In the genomic region with DNA sequence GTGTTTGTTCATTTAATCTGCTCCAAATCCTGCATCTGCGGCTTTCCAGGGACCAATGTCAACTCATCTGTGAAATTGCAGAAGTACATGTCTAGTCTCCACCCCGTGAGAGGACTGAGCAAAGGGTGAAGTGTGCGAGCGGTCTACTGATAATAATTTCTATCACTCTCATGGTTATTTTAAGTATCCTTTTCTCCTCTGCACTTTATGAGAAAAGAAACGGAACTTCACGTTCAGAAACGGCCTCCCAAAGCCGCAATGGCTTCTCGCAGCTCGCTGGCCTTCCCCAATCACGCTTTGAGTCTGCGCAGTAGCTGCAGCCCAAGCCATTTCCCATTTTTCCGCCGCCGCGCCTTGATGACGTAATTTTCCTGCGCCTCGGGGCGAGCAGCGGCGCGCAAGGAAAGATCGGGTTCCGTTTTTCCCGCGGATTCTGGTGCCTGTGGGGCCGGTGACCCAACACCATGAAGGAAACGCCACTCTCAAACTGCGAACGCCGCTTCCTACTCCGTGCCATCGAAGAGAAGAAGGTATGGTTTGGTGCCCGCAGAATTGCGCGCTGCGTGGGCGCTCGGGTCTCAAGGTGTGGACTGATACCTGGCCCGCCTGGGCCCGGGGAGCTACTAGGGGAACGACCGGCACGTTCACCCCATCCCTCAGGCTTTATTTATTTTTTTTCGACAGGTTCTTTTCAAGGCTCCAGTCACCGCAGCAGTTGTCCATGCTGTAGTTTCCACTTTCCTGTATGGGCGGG, we compare ENCODE assay signal across 1 cellular context.
TF ChIP-seq lines count a peak whose summit lies in the region.

A gene with protein sequence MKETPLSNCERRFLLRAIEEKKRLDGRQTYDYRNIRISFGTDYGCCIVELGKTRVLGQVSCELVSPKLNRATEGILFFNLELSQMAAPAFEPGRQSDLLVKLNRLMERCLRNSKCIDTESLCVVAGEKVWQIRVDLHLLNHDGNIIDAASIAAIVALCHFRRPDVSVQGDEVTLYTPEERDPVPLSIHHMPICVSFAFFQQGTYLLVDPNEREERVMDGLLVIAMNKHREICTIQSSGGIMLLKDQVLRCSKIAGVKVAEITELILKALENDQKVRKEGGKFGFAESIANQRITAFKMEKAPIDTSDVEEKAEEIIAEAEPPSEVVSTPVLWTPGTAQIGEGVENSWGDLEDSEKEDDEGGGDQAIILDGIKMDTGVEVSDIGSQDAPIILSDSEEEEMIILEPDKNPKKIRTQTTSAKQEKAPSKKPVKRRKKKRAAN (plus strand): TSS at position 363 of the 754 bp plus-strand sequence. CDS start 102 bp downstream, at position 465.

TF ChIP-seq in GM12878, 131 proteins besides CTCF, POLR2A, EP300 and RAD21 (continued from another document and continues in another):
- TF ChIP-seq SREBF1 (IDR thresholded peaks at IDR 0.05; ENCODE audit: low read length) (no peak), MTA2 (IDR thresholded peaks at IDR 0.05; ENCODE audit: low read depth) (peak; percentile 60), JUNB (IDR thresholded peaks at IDR 0.05) (no peak), NRF1 (conservative IDR thresholded peaks at IDR 0.05; ENCODE audit: low read depth, low read length) (peak; percentile 40), FOXM1 (IDR thresholded peaks at IDR 0.05; ENCODE audit: low read depth, low read length) (0 out of 2 replicates have a peak, but pooled peaks have one; percentile 5), SMAD1 (IDR thresholded peaks at IDR 0.05; ENCODE audit: low read depth, partially characterized antibody) (peak; percentile 49), IKZF2 (IDR thresholded peaks at IDR 0.05) (peak; percentile 90 to 94), CREB1 (IDR thresholded peaks at IDR 0.05; ENCODE audit: low read depth) (peak; percentile 99), SUZ12 (IDR thresholded peaks at IDR 0.05; ENCODE audit: unreplicated experiment) (no peak), MYC (IDR thresholded peaks at IDR 0.05; ENCODE audit: insufficient read depth, insufficient read length, insufficient replicate concordance, low read length, severe bottlenecking) (no peak), ZNF274 (IDR thresholded peaks at IDR 0.05; ENCODE audit: insufficient read depth, insufficient read length) (no peak), MXI1 (IDR thresholded peaks at IDR 0.05; ENCODE audit: low read depth, low read length) (peak; percentile 91), TCF7 (IDR thresholded peaks at IDR 0.05; ENCODE audit: borderline replicate concordance) (no peak), NR2C1 (IDR thresholded peaks at IDR 0.05) (no peak; the same call in 1 of the 2 replicates), CREM (IDR thresholded peaks at IDR 0.05; ENCODE audit: low read depth) (peak; percentile 100), POU2F2 (IDR thresholded peaks at IDR 0.05; ENCODE audit: borderline replicate concordance, low read depth, low read length) (no peak; the same call in 1 of the 3 replicates), TAF1 (IDR thresholded peaks at IDR 0.05; ENCODE audit: borderline replicate concordance, low read depth, low read length) (peak; percentile 73), CBX5 (IDR thresholded peaks at IDR 0.05; ENCODE audit: low read depth) (peak; percentile 17; the same call in 1 of the 2 replicates), BACH1 (IDR thresholded peaks at IDR 0.05; ENCODE audit: borderline replicate concordance) (peak; percentile 59; the same call in 1 of the 2 replicates), RB1 (IDR thresholded peaks at IDR 0.05; ENCODE audit: borderline replicate concordance) (peak; percentile 98; the same call in 1 of the 2 replicates), ZNF622 (IDR thresholded peaks at IDR 0.05) (no peak), ZBED1 (IDR thresholded peaks at IDR 0.05; ENCODE audit: borderline replicate concordance) (no peak), IRF4 (IDR thresholded peaks at IDR 0.05; ENCODE audit: low read depth, low read length) (no peak; the same call in 1 of the 2 replicates), SMARCA5 (IDR thresholded peaks at IDR 0.05) (peak; percentile 48; the same call in 1 of the 2 replicates), PAX5 (IDR thresholded peaks at IDR 0.05; ENCODE audit: borderline replicate concordance, low read depth, low read length) (no peak), KAT2A (conservative IDR thresholded peaks at IDR 0.05; ENCODE audit: control insufficient read depth, low read depth, low read length) (no peak), ASH2L (IDR thresholded peaks at IDR 0.05; ENCODE audit: borderline replicate concordance, low read depth) (peak; percentile 99), PML (IDR thresholded peaks at IDR 0.05; ENCODE audit: low read length) (peak; percentile 88), NFIC (IDR thresholded peaks at IDR 0.05; ENCODE audit: low read depth, low read length) (peak; percentile 77), KDM1A (IDR thresholded peaks at IDR 0.05; ENCODE audit: borderline replicate concordance) (no peak), NFYA (IDR thresholded peaks at IDR 0.05; ENCODE audit: borderline replicate concordance, low read depth, low read length) (no peak), TARDBP (IDR thresholded peaks at IDR 0.05; ENCODE audit: borderline replicate concordance) (peak; percentile 54; the same call in 1 of the 2 replicates), GATAD2B (conservative IDR thresholded peaks at IDR 0.05; ENCODE audit: low read depth) (peak; percentile 62; the same call in 1 of the 2 replicates), TCF12 (IDR thresholded peaks at IDR 0.05; ENCODE audit: low read depth, low read length) (peak; percentile 56; the same call in 1 of the 2 replicates), SP1 (IDR thresholded peaks at IDR 0.05; ENCODE audit: low read depth, low read length) (peak; percentile 12)
- TF ChIP-seq, protein P1, sequence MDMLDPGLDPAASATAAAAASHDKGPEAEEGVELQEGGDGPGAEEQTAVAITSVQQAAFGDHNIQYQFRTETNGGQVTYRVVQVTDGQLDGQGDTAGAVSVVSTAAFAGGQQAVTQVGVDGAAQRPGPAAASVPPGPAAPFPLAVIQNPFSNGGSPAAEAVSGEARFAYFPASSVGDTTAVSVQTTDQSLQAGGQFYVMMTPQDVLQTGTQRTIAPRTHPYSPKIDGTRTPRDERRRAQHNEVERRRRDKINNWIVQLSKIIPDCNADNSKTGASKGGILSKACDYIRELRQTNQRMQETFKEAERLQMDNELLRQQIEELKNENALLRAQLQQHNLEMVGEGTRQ (IDR thresholded peaks at IDR 0.05; ENCODE audit: borderline replicate concordance, low read depth, low read length): no peak
- TF ChIP-seq, protein P2, sequence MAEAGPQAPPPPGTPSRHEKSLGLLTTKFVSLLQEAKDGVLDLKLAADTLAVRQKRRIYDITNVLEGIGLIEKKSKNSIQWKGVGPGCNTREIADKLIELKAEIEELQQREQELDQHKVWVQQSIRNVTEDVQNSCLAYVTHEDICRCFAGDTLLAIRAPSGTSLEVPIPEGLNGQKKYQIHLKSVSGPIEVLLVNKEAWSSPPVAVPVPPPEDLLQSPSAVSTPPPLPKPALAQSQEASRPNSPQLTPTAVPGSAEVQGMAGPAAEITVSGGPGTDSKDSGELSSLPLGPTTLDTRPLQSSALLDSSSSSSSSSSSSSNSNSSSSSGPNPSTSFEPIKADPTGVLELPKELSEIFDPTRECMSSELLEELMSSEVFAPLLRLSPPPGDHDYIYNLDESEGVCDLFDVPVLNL (IDR thresholded peaks at IDR 0.05; ENCODE audit: low read depth, low read length): peak; percentile 74
- TF ChIP-seq, protein P3, sequence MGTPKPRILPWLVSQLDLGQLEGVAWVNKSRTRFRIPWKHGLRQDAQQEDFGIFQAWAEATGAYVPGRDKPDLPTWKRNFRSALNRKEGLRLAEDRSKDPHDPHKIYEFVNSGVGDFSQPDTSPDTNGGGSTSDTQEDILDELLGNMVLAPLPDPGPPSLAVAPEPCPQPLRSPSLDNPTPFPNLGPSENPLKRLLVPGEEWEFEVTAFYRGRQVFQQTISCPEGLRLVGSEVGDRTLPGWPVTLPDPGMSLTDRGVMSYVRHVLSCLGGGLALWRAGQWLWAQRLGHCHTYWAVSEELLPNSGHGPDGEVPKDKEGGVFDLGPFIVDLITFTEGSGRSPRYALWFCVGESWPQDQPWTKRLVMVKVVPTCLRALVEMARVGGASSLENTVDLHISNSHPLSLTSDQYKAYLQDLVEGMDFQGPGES (IDR thresholded peaks at IDR 0.05): no peak
- TF ChIP-seq, protein P4, sequence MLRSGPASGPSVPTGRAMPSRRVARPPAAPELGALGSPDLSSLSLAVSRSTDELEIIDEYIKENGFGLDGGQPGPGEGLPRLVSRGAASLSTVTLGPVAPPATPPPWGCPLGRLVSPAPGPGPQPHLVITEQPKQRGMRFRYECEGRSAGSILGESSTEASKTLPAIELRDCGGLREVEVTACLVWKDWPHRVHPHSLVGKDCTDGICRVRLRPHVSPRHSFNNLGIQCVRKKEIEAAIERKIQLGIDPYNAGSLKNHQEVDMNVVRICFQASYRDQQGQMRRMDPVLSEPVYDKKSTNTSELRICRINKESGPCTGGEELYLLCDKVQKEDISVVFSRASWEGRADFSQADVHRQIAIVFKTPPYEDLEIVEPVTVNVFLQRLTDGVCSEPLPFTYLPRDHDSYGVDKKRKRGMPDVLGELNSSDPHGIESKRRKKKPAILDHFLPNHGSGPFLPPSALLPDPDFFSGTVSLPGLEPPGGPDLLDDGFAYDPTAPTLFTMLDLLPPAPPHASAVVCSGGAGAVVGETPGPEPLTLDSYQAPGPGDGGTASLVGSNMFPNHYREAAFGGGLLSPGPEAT (IDR thresholded peaks at IDR 0.05; ENCODE audit: low read depth): peak; percentile 96
- TF ChIP-seq, protein P5, sequence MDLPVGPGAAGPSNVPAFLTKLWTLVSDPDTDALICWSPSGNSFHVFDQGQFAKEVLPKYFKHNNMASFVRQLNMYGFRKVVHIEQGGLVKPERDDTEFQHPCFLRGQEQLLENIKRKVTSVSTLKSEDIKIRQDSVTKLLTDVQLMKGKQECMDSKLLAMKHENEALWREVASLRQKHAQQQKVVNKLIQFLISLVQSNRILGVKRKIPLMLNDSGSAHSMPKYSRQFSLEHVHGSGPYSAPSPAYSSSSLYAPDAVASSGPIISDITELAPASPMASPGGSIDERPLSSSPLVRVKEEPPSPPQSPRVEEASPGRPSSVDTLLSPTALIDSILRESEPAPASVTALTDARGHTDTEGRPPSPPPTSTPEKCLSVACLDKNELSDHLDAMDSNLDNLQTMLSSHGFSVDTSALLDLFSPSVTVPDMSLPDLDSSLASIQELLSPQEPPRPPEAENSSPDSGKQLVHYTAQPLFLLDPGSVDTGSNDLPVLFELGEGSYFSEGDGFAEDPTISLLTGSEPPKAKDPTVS (IDR thresholded peaks at IDR 0.05; ENCODE audit: low read depth, low read length): no peak
- TF ChIP-seq, protein P6, sequence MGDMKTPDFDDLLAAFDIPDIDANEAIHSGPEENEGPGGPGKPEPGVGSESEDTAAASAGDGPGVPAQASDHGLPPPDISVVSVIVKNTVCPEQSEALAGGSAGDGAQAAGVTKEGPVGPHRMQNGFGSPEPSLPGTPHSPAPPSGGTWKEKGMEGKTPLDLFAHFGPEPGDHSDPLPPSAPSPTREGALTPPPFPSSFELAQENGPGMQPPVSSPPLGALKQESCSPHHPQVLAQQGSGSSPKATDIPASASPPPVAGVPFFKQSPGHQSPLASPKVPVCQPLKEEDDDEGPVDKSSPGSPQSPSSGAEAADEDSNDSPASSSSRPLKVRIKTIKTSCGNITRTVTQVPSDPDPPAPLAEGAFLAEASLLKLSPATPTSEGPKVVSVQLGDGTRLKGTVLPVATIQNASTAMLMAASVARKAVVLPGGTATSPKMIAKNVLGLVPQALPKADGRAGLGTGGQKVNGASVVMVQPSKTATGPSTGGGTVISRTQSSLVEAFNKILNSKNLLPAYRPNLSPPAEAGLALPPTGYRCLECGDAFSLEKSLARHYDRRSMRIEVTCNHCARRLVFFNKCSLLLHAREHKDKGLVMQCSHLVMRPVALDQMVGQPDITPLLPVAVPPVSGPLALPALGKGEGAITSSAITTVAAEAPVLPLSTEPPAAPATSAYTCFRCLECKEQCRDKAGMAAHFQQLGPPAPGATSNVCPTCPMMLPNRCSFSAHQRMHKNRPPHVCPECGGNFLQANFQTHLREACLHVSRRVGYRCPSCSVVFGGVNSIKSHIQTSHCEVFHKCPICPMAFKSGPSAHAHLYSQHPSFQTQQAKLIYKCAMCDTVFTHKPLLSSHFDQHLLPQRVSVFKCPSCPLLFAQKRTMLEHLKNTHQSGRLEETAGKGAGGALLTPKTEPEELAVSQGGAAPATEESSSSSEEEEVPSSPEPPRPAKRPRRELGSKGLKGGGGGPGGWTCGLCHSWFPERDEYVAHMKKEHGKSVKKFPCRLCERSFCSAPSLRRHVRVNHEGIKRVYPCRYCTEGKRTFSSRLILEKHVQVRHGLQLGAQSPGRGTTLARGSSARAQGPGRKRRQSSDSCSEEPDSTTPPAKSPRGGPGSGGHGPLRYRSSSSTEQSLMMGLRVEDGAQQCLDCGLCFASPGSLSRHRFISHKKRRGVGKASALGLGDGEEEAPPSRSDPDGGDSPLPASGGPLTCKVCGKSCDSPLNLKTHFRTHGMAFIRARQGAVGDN (IDR thresholded peaks at IDR 0.05): peak; percentile 58
- TF ChIP-seq, protein P7, sequence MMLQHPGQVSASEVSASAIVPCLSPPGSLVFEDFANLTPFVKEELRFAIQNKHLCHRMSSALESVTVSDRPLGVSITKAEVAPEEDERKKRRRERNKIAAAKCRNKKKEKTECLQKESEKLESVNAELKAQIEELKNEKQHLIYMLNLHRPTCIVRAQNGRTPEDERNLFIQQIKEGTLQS (IDR thresholded peaks at IDR 0.05; ENCODE audit: borderline replicate concordance, extremely low read depth, low read depth, low read length): peak; percentile 85; the same call in 1 of the 2 replicates
- TF ChIP-seq, protein P8, sequence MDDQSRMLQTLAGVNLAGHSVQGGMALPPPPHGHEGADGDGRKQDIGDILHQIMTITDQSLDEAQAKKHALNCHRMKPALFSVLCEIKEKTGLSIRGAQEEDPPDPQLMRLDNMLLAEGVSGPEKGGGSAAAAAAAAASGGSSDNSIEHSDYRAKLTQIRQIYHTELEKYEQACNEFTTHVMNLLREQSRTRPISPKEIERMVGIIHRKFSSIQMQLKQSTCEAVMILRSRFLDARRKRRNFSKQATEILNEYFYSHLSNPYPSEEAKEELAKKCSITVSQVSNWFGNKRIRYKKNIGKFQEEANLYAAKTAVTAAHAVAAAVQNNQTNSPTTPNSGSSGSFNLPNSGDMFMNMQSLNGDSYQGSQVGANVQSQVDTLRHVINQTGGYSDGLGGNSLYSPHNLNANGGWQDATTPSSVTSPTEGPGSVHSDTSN (IDR thresholded peaks at IDR 0.05; ENCODE audit: insufficient replicate concordance, low read depth, low read length): no peak
- TF ChIP-seq, protein P9, sequence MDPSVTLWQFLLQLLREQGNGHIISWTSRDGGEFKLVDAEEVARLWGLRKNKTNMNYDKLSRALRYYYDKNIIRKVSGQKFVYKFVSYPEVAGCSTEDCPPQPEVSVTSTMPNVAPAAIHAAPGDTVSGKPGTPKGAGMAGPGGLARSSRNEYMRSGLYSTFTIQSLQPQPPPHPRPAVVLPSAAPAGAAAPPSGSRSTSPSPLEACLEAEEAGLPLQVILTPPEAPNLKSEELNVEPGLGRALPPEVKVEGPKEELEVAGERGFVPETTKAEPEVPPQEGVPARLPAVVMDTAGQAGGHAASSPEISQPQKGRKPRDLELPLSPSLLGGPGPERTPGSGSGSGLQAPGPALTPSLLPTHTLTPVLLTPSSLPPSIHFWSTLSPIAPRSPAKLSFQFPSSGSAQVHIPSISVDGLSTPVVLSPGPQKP (IDR thresholded peaks at IDR 0.05; ENCODE audit: low read depth, low read length): peak; percentile 44; the same call in 1 of the 2 replicates
- TF ChIP-seq, protein P10, sequence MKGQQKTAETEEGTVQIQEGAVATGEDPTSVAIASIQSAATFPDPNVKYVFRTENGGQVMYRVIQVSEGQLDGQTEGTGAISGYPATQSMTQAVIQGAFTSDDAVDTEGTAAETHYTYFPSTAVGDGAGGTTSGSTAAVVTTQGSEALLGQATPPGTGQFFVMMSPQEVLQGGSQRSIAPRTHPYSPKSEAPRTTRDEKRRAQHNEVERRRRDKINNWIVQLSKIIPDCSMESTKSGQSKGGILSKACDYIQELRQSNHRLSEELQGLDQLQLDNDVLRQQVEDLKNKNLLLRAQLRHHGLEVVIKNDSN (IDR thresholded peaks at IDR 0.05; ENCODE audit: borderline replicate concordance, extremely low read length, insufficient read depth, low read depth, low read length): no peak
